In genomic region chr16:85615852-85616607, GRCh38 we compare ENCODE assay signal across 8 cellular contexts. TPM values are rescaled to one million over a fixed set of nuclear protein-coding genes. Genes with fewer than 3 reads are reported as not detected.
DNase-seq lines count a peak whose midpoint lies in the region; ATAC-seq and TF ChIP-seq lines count a peak whose summit lies in the region.

No MANE protein-coding gene starts in this region.

- no peak for ATAC-seq in HG02763 (IDR thresholded peaks at IDR 0.05; ENCODE audit: unreplicated experiment)

- H3K4me3 Mint-ChIP-seq in HFFc6: no peak overlapping the region
- no peak overlapping the region for H3K4me3 Mint-ChIP-seq in activated CD4-positive, alpha-beta memory T cell treated with anti-CD3 and anti-CD28 coated beads for 36 hours

- peak; percentile 97 for TF ChIP-seq CTCF in HFFc6 (IDR thresholded peaks at IDR 0.05)

- peaks cover 5% of the 10 kb centered on the region; the same call in 1 of the 2 replicates for H3K4me1 Mint-ChIP-seq in HFFc6 (ENCODE audit: low read depth)
- H3K4me1 Mint-ChIP-seq in activated CD4-positive, alpha-beta memory T cell treated with anti-CD3 and anti-CD28 coated beads for 36 hours (ENCODE audit: low read depth): peaks cover 26% of the 10 kb centered on the region

- peaks cover 6% of the 10 kb centered on the region; the same call in 1 of the 2 replicates for H3K36me3 Mint-ChIP-seq in HFFc6 (ENCODE audit: low read depth)
- H3K36me3 Mint-ChIP-seq in activated CD4-positive, alpha-beta memory T cell treated with anti-CD3 and anti-CD28 coated beads for 36 hours: no peaks in the 10 kb centered on the region

- no peak overlapping the region for H3K27ac Mint-ChIP-seq in HFFc6
- H3K27ac Mint-ChIP-seq in activated CD4-positive, alpha-beta memory T cell treated with anti-CD3 and anti-CD28 coated beads for 36 hours: no peak overlapping the region

- DNase-seq in GM03348 (ENCODE audit: low spot score) (peak; percentile 88), HFFc6 (peak; percentile 50), NCI-H526 (lab: John Stamatoyannopoulos, UW) (peak; percentile 40 to 79), ecto neural progenitor cell (ENCODE audit: low spot score) (peak; percentile 90), medulla oblongata (ENCODE audit: extremely low spot score) (peak; percentile 84)
- peak; percentile 85 for DNase-seq in activated CD4-positive, alpha-beta memory T cell treated with anti-CD3 and anti-CD28 coated beads for 36 hours
- DNase-seq in stimulated activated CD4-positive, alpha-beta T cell treated with anti-CD3 and anti-CD28 coated beads, TNF-alpha, amount 100 ng/mL, for 48 hours (ENCODE audit: low read depth in 3 of 3): peak; percentile 50 to 74 (median 57)

- POLR2A ChIA-PET in activated CD4-positive, alpha-beta memory T cell treated with anti-CD3 and anti-CD28 coated beads for 36 hours (lab: Charles Lee): interaction anchor here (1.2 kb wide), 1 partner anchor 125 kb away, joined by 3 read pairs; no protein-coding TSS in a partner anchor

- no peaks in the 10 kb centered on the region for H3K9me3 Mint-ChIP-seq in HFFc6
- no peaks in the 10 kb centered on the region for H3K9me3 Mint-ChIP-seq in activated CD4-positive, alpha-beta memory T cell treated with anti-CD3 and anti-CD28 coated beads for 36 hours

- CTCF ChIA-PET in activated CD4-positive, alpha-beta memory T cell treated with anti-CD3 and anti-CD28 coated beads for 36 hours (lab: Charles Lee): interaction anchor here (0.6 to 11.1 kb wide), 56 partner anchors 9 to 501 kb away, joined by 3 to 271 read pairs (median 5); no protein-coding TSS in a partner anchor

- H3K27me3 Mint-ChIP-seq in HFFc6 (ENCODE audit: insufficient read depth): peaks cover 4% of the 10 kb centered on the region; the same call in 1 of the 2 replicates
- H3K27me3 Mint-ChIP-seq in activated CD4-positive, alpha-beta memory T cell treated with anti-CD3 and anti-CD28 coated beads for 36 hours: peaks cover 7% of the 10 kb centered on the region

- intact Hi-C loops in activated CD4-positive, alpha-beta memory T cell treated with anti-CD3 and anti-CD28 coated beads for 36 hours (cut with micrococcal nuclease): loop anchor here (10.0 kb wide), 1 partner anchor 311 kb away; no protein-coding TSS in a partner anchor

RNA-seq across cellular contexts. Expression of gene GSE1, which starts 2.9 kb away (rescaled TPM):
- total RNA-seq in HFFc6 (2021; fragmentation: NEBNext Ultra II Directional; extraction: Animal tissue kit (Norgen Biotek cat#: 25700)): 10 to 100 TPM; 49.2 to 62.3 (median 58.1) TPM
- 10 to 100 TPM; 15.3 to 16.0 TPM for total RNA-seq in activated CD4-positive, alpha-beta memory T cell treated with anti-CD3 and anti-CD28 coated beads for 36 hours
